In genomic region chr22:47571616-47572015, GRCh38 we compare ENCODE assay signal across 23 cellular contexts.
DNase-seq lines count a peak whose midpoint lies in the region; ATAC-seq and TF ChIP-seq lines count a peak whose summit lies in the region.
"Had no signal": no experiment of that assay in that cellular context is flagged by ENCODE, and none has a peak within 500 bp of the region (broad histone marks: within the 10 kb centered on the region; RNA-seq: fewer than 3 reads in every experiment).

No MANE protein-coding gene starts in this region.

- TF ChIP-seq CTCF in osteocyte (IDR thresholded peaks at IDR 0.05) (no peak), type B pancreatic cell (conservative IDR thresholded peaks at IDR 0.05) (no peak)

- DNase-seq in activated CD8-positive, alpha-beta memory T cell treated with anti-CD3 and anti-CD28 coated beads, Interleukin-2, amount 50 U/mL, for 48 hours: peak; percentile 32
- no peak for DNase-seq in activated CD8-positive, alpha-beta memory T cell treated with anti-CD3 and anti-CD28 coated beads, Interleukin-2, amount 50 U/mL, for 4 hours
- peak; percentile 16 for DNase-seq in islet precursor cell
- DNase-seq in osteocyte (ENCODE audit: extremely low spot score, unreplicated experiment): peak; percentile 70
- peak; percentile 31 for DNase-seq in type B pancreatic cell (ENCODE audit: extremely low spot score, unreplicated experiment)
- DNase-seq in NCI-H1417 (lab: John Stamatoyannopoulos, UW): no peak
- DNase-seq: 8988T; ACHN; AML-193; BE2C; Calu3; CD4-positive, alpha-beta T cell; COR-L47; DMS53; DMS79 treated with DMSO at 0.1 percent for 48 hours; GF-D8; GM23248; H7; HCEC 1CT had no signal

- no peak overlapping the region for H3K27ac Mint-ChIP-seq in osteocyte (ENCODE audit: unreplicated experiment)
- no peak overlapping the region for H3K27ac Mint-ChIP-seq in type B pancreatic cell
- H3K27ac Mint-ChIP-seq: CD14-positive monocyte; CD4-positive, alpha-beta T cell had no signal

- H3K36me3 Mint-ChIP-seq in osteocyte (ENCODE audit: unreplicated experiment): no peaks in the 10 kb centered on the region
- H3K36me3 Mint-ChIP-seq in type B pancreatic cell: no peaks in the 10 kb centered on the region
- H3K36me3 Mint-ChIP-seq: CD14-positive monocyte had no signal

- H3K4me3 Mint-ChIP-seq in osteocyte (ENCODE audit: unreplicated experiment) (no peak overlapping the region), type B pancreatic cell (no peak overlapping the region)
- H3K4me3 Mint-ChIP-seq: CD14-positive monocyte; CD4-positive, alpha-beta T cell had no signal

- ATAC-seq in SK-N-SH treated with all-trans-retinoic acid at 6 μM for 48 hours (no peak), GM21528 (IDR thresholded peaks at IDR 0.05; ENCODE audit: low FRiP score, unreplicated experiment) (no peak)
- ATAC-seq: A549 had no signal

- H3K27me3 Mint-ChIP-seq in osteocyte (ENCODE audit: unreplicated experiment): no peaks in the 10 kb centered on the region
- H3K27me3 Mint-ChIP-seq in type B pancreatic cell: no peaks in the 10 kb centered on the region

- H3K9me3 Mint-ChIP-seq in osteocyte (ENCODE audit: unreplicated experiment) (peaks cover 50% of the 10 kb centered on the region), type B pancreatic cell (peaks cover 6% of the 10 kb centered on the region)
- H3K9me3 Mint-ChIP-seq: CD4-positive, alpha-beta T cell had no signal

- no peaks in the 10 kb centered on the region for H3K4me1 Mint-ChIP-seq in osteocyte (ENCODE audit: unreplicated experiment)
- no peaks in the 10 kb centered on the region for H3K4me1 Mint-ChIP-seq in type B pancreatic cell (ENCODE audit: unreplicated experiment)
- H3K4me1 Mint-ChIP-seq: CD14-positive monocyte had no signal

TF ChIP-seq in SK-N-SH treated with all-trans-retinoic acid at 6 μM for 48 hours, 23 proteins besides CTCF, POLR2A, EP300 and RAD21:
- TF ChIP-seq SNAI2 (CRISPR knock-in tag; IDR thresholded peaks at IDR 0.05) (no peak), PATZ1 (CRISPR knock-in tag; IDR thresholded peaks at IDR 0.05; ENCODE audit: borderline replicate concordance) (no peak), ISL1 (CRISPR knock-in tag; IDR thresholded peaks at IDR 0.05) (no peak), ZNF8 (CRISPR knock-in tag; IDR thresholded peaks at IDR 0.05) (no peak), PPARA (CRISPR knock-in tag; IDR thresholded peaks at IDR 0.05; ENCODE audit: borderline replicate concordance) (no peak), TCF4 (CRISPR knock-in tag; IDR thresholded peaks at IDR 0.05; ENCODE audit: borderline replicate concordance) (no peak), BACH2 (CRISPR knock-in tag; IDR thresholded peaks at IDR 0.05; ENCODE audit: borderline replicate concordance) (no peak), ZFP3 (CRISPR knock-in tag; IDR thresholded peaks at IDR 0.05) (no peak), ESRRG (CRISPR knock-in tag; IDR thresholded peaks at IDR 0.05) (no peak), CSDC2 (CRISPR knock-in tag; IDR thresholded peaks at IDR 0.05) (no peak)
- TF ChIP-seq, protein P1, sequence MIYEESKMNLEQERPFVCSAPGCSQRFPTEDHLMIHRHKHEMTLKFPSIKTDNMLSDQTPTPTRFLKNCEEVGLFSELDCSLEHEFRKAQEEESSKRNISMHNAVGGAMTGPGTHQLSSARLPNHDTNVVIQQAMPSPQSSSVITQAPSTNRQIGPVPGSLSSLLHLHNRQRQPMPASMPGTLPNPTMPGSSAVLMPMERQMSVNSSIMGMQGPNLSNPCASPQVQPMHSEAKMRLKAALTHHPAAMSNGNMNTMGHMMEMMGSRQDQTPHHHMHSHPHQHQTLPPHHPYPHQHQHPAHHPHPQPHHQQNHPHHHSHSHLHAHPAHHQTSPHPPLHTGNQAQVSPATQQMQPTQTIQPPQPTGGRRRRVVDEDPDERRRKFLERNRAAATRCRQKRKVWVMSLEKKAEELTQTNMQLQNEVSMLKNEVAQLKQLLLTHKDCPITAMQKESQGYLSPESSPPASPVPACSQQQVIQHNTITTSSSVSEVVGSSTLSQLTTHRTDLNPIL (CRISPR knock-in tag; IDR thresholded peaks at IDR 0.05; ENCODE audit: low read depth): no peak
- TF ChIP-seq, protein P2, sequence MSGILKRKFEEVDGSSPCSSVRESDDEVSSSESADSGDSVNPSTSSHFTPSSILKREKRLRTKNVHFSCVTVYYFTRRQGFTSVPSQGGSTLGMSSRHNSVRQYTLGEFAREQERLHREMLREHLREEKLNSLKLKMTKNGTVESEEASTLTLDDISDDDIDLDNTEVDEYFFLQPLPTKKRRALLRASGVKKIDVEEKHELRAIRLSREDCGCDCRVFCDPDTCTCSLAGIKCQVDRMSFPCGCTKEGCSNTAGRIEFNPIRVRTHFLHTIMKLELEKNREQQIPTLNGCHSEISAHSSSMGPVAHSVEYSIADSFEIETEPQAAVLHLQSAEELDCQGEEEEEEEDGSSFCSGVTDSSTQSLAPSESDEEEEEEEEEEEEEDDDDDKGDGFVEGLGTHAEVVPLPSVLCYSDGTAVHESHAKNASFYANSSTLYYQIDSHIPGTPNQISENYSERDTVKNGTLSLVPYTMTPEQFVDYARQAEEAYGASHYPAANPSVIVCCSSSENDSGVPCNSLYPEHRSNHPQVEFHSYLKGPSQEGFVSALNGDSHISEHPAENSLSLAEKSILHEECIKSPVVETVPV (CRISPR knock-in tag; IDR thresholded peaks at IDR 0.05): no peak
- TF ChIP-seq, protein P3, sequence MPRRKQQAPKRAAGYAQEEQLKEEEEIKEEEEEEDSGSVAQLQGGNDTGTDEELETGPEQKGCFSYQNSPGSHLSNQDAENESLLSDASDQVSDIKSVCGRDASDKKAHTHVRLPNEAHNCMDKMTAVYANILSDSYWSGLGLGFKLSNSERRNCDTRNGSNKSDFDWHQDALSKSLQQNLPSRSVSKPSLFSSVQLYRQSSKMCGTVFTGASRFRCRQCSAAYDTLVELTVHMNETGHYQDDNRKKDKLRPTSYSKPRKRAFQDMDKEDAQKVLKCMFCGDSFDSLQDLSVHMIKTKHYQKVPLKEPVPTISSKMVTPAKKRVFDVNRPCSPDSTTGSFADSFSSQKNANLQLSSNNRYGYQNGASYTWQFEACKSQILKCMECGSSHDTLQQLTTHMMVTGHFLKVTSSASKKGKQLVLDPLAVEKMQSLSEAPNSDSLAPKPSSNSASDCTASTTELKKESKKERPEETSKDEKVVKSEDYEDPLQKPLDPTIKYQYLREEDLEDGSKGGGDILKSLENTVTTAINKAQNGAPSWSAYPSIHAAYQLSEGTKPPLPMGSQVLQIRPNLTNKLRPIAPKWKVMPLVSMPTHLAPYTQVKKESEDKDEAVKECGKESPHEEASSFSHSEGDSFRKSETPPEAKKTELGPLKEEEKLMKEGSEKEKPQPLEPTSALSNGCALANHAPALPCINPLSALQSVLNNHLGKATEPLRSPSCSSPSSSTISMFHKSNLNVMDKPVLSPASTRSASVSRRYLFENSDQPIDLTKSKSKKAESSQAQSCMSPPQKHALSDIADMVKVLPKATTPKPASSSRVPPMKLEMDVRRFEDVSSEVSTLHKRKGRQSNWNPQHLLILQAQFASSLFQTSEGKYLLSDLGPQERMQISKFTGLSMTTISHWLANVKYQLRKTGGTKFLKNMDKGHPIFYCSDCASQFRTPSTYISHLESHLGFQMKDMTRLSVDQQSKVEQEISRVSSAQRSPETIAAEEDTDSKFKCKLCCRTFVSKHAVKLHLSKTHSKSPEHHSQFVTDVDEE (CRISPR knock-in tag; IDR thresholded peaks at IDR 0.05): no peak

Comparison
In these comparisons a context has a peak if more than half of its experiments do, and no peak if none do; other contexts are left out.
1. DNase-seq: peak in activated CD8-positive, alpha-beta memory T cell treated with anti-CD3 and anti-CD28 coated beads, Interleukin-2, amount 50 U/mL, for 48 hours (single experiment), islet precursor cell (single experiment), osteocyte (single experiment) and type B pancreatic cell (single experiment); none in activated CD8-positive, alpha-beta memory T cell treated with anti-CD3 and anti-CD28 coated beads, Interleukin-2, amount 50 U/mL, for 4 hours (single experiment) and NCI-H1417 (0 of 3).